In the genomic region with DNA sequence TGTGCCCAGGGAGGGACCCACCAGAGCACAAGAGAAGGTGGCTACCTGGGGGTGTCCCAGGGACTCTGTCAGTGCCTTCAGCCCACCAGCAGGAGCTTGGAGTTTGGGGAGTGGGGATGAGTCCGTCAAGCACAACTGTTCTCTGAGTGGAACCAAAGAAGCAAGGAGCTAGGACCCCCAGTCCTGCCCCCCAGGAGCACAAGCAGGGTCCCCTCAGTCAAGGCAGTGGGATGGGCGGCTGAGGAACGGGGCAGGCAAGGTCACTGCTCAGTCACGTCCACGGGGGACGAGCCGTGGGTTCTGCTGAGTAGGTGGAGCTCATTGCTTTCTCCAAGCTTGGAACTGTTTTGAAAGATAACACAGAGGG, we compare ENCODE assay signal across 16 cellular contexts. TPM values are rescaled to one million over a fixed set of nuclear protein-coding genes. Genes with fewer than 3 reads are reported as not detected.
A peak's percentile ranks its signal among the peaks of the same experiment; 100 is the strongest.
DNase-seq lines count a peak whose midpoint lies in the region; ATAC-seq and TF ChIP-seq lines count a peak whose summit lies in the region.
"Had no signal": no experiment of that assay in that cellular context is flagged by ENCODE, and none has a peak within 500 bp of the region (broad histone marks: within the 10 kb centered on the region; RNA-seq: fewer than 3 reads in every experiment).

No MANE protein-coding gene starts in this region.

- TF ChIP-seq CTCF in esophagus squamous epithelium (IDR thresholded peaks at IDR 0.05), result no peak

- intact Hi-C loops in Right ventricle myocardium superior (cut with DNase I), result no loop called here
- intact Hi-C loops in left cardiac atrium (cut with DNase I), result no loop called here
- intact Hi-C loops in esophagus squamous epithelium (cut with DNase I), result no loop called here

- H3K4me3 Mint-ChIP-seq in activated naive CD8-positive, alpha-beta T cell treated with anti-CD3 and anti-CD28 coated beads, Interleukin-2, amount 10 ng/mL, durations not matched to agents 7 days and 5 days, result peak overlapping the region; percentile 71

- H3K27ac ChIP-seq in esophagus squamous epithelium, result no peak overlapping the region
- H3K27ac ChIP-seq: thyroid gland had no signal

- peaks cover 42% of the 10 kb centered on the region for H3K36me3 Mint-ChIP-seq in activated naive CD8-positive, alpha-beta T cell treated with anti-CD3 and anti-CD28 coated beads, Interleukin-2, amount 10 ng/mL, durations not matched to agents 7 days and 5 days

- ATAC-seq in Right ventricle myocardium superior (ENCODE audit: poor library complexity) (no peak), left cardiac atrium (no peak)
- no peak for ATAC-seq in activated naive CD8-positive, alpha-beta T cell treated with anti-CD3 and anti-CD28 coated beads, Interleukin-2, amount 10 ng/mL, durations not matched to agents 7 days and 5 days (ENCODE audit: low read depth)
- ATAC-seq: esophagus mucosa had no signal

- H3K4me1 Mint-ChIP-seq in activated naive CD8-positive, alpha-beta T cell treated with anti-CD3 and anti-CD28 coated beads, Interleukin-2, amount 10 ng/mL, durations not matched to agents 7 days and 5 days, result peaks cover 29% of the 10 kb centered on the region

- 40 to 59% methylated on average over 4 to 6 of the region's 7 CpGs for WGBS in esophagus squamous epithelium, 2 donors

- H3K9me3 ChIP-seq in esophagus squamous epithelium (no peaks in the 10 kb centered on the region), HAP-1 (no peaks in the 10 kb centered on the region)
- H3K9me3 ChIP-seq: thyroid gland had no signal

- H3K27me3 Mint-ChIP-seq in activated naive CD8-positive, alpha-beta T cell treated with anti-CD3 and anti-CD28 coated beads, Interleukin-2, amount 10 ng/mL, durations not matched to agents 7 days and 5 days, result no peaks in the 10 kb centered on the region

- in situ Hi-C loops in HAP-1 (cut with MboI; ENCODE audit: low sequenced_read_pairs), result no loop called here

- DNase-seq in Right ventricle myocardium superior (peak; percentile 25), left cardiac atrium (no peak), mesenteric fat pad (ENCODE audit: low spot score) (peak; percentile 85), retina (no peak), esophagus squamous epithelium (lab: John Stamatoyannopoulos, UW) (no peak), HAP-1 (ENCODE audit: low spot score in 2 of 2) (no peak), medulla oblongata (ENCODE audit: extremely low spot score) (no peak)
- no peak for DNase-seq in activated naive CD8-positive, alpha-beta T cell treated with anti-CD3 and anti-CD28 coated beads, Interleukin-2, amount 10 ng/mL, durations not matched to agents 7 days and 5 days
- DNase-seq: ACHN; activated CD4-positive, alpha-beta T cell treated with anti-CD3 and anti-CD28 coated beads for 4 hours; activated gamma-delta T cell; nucleus accumbens; stimulated activated CD4-positive, alpha-beta T cell treated with anti-CD3 and anti-CD28 coated beads, Interleukin-12 subunit alpha, Interleukin-12 subunit beta, amount 100 ng/mL, for 4 hours; SW 1271; thyroid gland had no signal

- H3K27ac Mint-ChIP-seq in activated naive CD8-positive, alpha-beta T cell treated with anti-CD3 and anti-CD28 coated beads, Interleukin-2, amount 10 ng/mL, durations not matched to agents 7 days and 5 days, result peak overlapping the region; percentile 91

- H3K36me3 ChIP-seq in esophagus squamous epithelium (peaks cover 0 to 29% (median 0%) of the 10 kb centered on the region in 3 donors), HAP-1 (replicated peaks) (peaks cover 58% of the 10 kb centered on the region)
- H3K36me3 ChIP-seq: thyroid gland had no signal

- no peak for TF ChIP-seq POLR2A in esophagus squamous epithelium (IDR thresholded peaks at IDR 0.05)

- H3K4me1 ChIP-seq in esophagus squamous epithelium (peaks cover 0 to under 1% (median 0%) of the 10 kb centered on the region in 3 donors), HAP-1 (no peaks in the 10 kb centered on the region)
- H3K4me1 ChIP-seq: thyroid gland had no signal

- no peaks in the 10 kb centered on the region for H3K9me3 Mint-ChIP-seq in activated naive CD8-positive, alpha-beta T cell treated with anti-CD3 and anti-CD28 coated beads, Interleukin-2, amount 10 ng/mL, durations not matched to agents 7 days and 5 days

- no peak overlapping the region for H3K4me3 ChIP-seq in esophagus squamous epithelium
- H3K4me3 ChIP-seq in HAP-1, result no peak overlapping the region
- H3K4me3 ChIP-seq: thyroid gland had no signal

- H3K27me3 ChIP-seq in esophagus squamous epithelium (no peaks in the 10 kb centered on the region), HAP-1 (ENCODE audit: low read depth) (no peaks in the 10 kb centered on the region)
- H3K27me3 ChIP-seq: thyroid gland had no signal

- POLR2A ChIA-PET in activated naive CD8-positive, alpha-beta T cell treated with anti-CD3 and anti-CD28 coated beads, Interleukin-2, amount 10 ng/mL, durations not matched to agents 7 days and 5 days (lab: Charles Lee), result interaction anchor here (0.8 to 5.2 kb wide), 8 partner anchors 13 to 585 kb away, joined by 3 to 53 read pairs (median 6); a partner anchor contains a TSS

RNA-seq across cellular contexts. Expression of a gene that starts 13.8 kb away (rescaled TPM):
- total RNA-seq in Right ventricle myocardium superior (25.3 TPM), left cardiac atrium (10 to 100 TPM; 42.7 to 43.1 TPM), mesenteric fat pad (27.1 TPM), esophagus squamous epithelium (10 to 100 TPM in 2 of 4 donors, 1 to 10 TPM in 2; 3.8 to 31.9 (median 10.3) TPM)
- 100 to 1,000 TPM; 102 to 105 TPM for total RNA-seq in activated naive CD8-positive, alpha-beta T cell treated with anti-CD3 and anti-CD28 coated beads, Interleukin-2, amount 10 ng/mL, durations not matched to agents 7 days and 5 days

RNA-seq across cellular contexts. Expression of a gene that starts 46.5 kb away (rescaled TPM):
- total RNA-seq in Right ventricle myocardium superior (not detected), left cardiac atrium (under 1 TPM in 1 of 2 donors, not detected in 1; 0.08 TPM), mesenteric fat pad (0.22 TPM), esophagus squamous epithelium (under 1 TPM; 0.61 to 0.88 (median 0.78) TPM)
- 10 to 100 TPM; 18.8 to 21.5 TPM for total RNA-seq in activated naive CD8-positive, alpha-beta T cell treated with anti-CD3 and anti-CD28 coated beads, Interleukin-2, amount 10 ng/mL, durations not matched to agents 7 days and 5 days

Comparison
In these comparisons a context has a peak if more than half of its experiments do, and no peak if none do; other contexts are left out.
1. DNase-seq: peak in Right ventricle myocardium superior (single experiment) and mesenteric fat pad (single experiment); none in left cardiac atrium (single experiment), activated naive CD8-positive, alpha-beta T cell treated with anti-CD3 and anti-CD28 coated beads, Interleukin-2, amount 10 ng/mL, durations not matched to agents 7 days and 5 days (single experiment), retina (single experiment), esophagus squamous epithelium (single experiment), HAP-1 (0 of 2) and medulla oblongata (single experiment).
2. RNA of a gene that starts 46.5 kb away (total RNA-seq): 18.8 to 21.5 TPM in activated naive CD8-positive, alpha-beta T cell treated with anti-CD3 and anti-CD28 coated beads, Interleukin-2, amount 10 ng/mL, durations not matched to agents 7 days and 5 days; 0.61 to 0.88 TPM in esophagus squamous epithelium, 0.22 TPM in mesenteric fat pad (single experiment), 0.08 TPM in left cardiac atrium and not detected in Right ventricle myocardium superior (single experiment); every median in the first group is over 10 times any median in the second.